In the genomic region with DNA sequence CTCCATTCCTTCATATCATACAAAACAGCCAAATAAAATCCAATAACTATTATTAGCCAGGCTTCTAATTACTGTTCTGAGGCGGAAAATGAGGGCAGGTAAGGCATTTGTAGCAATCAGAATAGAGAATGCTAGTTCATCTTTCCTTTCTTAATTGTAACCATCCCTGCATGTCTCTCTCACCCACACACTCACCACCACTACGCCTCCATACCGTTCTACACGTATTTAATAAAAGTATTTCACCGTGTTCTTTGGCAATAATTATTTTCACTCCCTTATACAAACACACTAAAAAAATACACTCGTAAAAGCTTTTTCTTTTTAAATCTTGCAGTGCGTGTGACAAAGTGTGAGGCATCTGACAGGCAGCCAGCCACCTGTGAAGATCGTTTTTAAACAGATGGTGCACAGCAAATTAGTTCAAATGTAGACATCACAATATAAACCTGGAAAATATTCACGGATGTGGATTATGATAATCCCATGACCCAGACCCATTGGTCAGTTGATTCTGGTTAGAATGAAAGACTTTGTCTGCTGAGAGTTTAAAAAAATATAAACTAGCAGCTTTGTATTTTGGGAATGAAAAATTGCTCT, we compare ENCODE assay signal across 17 cellular contexts.
DNase-seq lines count a peak whose midpoint lies in the region; ATAC-seq and TF ChIP-seq lines count a peak whose summit lies in the region.
"Had no signal": no experiment of that assay in that cellular context is flagged by ENCODE, and none has a peak within 500 bp of the region (broad histone marks: within the 10 kb centered on the region; RNA-seq: fewer than 3 reads in every experiment).

No MANE protein-coding gene starts in this region.

- H3K9me3 ChIP-seq in A673 (ENCODE audit: low read depth, low read length, poor library complexity, severe bottlenecking): no peaks in the 10 kb centered on the region

- no peaks in the 10 kb centered on the region for H3K36me3 ChIP-seq in A673 (ENCODE audit: insufficient read depth, low read length, poor library complexity, severe bottlenecking)
- H3K36me3 ChIP-seq: BLaER1 treated with 17β-estradiol and CSF1 and Interleukin-3, amounts not matched to agents 10 nM and 100 nM had no signal

- BruUV-seq in A673 (replicated peaks; lab: Mats Ljungman, UMichigan): no TSS peak

- no peak overlapping the region for H3K4me3 ChIP-seq in A673 (ENCODE audit: low read depth, low read length, poor library complexity, severe bottlenecking)
- H3K4me3 ChIP-seq: BLaER1 treated with 17β-estradiol and CSF1 and Interleukin-3, amounts not matched to agents 10 nM and 100 nM; GM12878; GM23338 had no signal

- H3K27ac Mint-ChIP-seq in brain: peak overlapping the region; percentile 26 to 92 (median 53)
- H3K27ac Mint-ChIP-seq: CD4-positive, CD25-positive, alpha-beta regulatory T cell; GM23338 had no signal

- intact Hi-C loops in head of caudate nucleus (cut with DNase I): no loop called here
- intact Hi-C loops in A673 (cut with micrococcal nuclease; ENCODE audit: unreplicated experiment): no loop called here

- H3K27me3 Mint-ChIP-seq in brain: no peaks in the 10 kb centered on the region
- H3K27me3 Mint-ChIP-seq: CD4-positive, CD25-positive, alpha-beta regulatory T cell had no signal

- H3K27ac ChIP-seq in A673 (ENCODE audit: low read depth, low read length, poor library complexity, severe bottlenecking): no peak overlapping the region
- H3K27ac ChIP-seq: 22Rv1; BLaER1 treated with 17β-estradiol and CSF1 and Interleukin-3, amounts not matched to agents 10 nM and 100 nM had no signal

- H3K36me3 Mint-ChIP-seq in brain: no peaks in the 10 kb centered on the region
- H3K36me3 Mint-ChIP-seq: CD4-positive, CD25-positive, alpha-beta regulatory T cell had no signal

- TF ChIP-seq CTCF in brain (conservative IDR thresholded peaks at IDR 0.05) (no peak), A673 (conservative IDR thresholded peaks at IDR 0.05; ENCODE audit: low read depth, low read length) (no peak), GM10248 (IDR thresholded peaks at IDR 0.05; ENCODE audit: control extremely low read depth, extremely low read depth, low read depth, missing control alignments) (no peak)

- H3K27me3 ChIP-seq in A673 (replicated peaks; ENCODE audit: insufficient read depth, low read depth, low read length, poor library complexity): no peaks in the 10 kb centered on the region
- H3K27me3 ChIP-seq: BLaER1 treated with 17β-estradiol and CSF1 and Interleukin-3, amounts not matched to agents 10 nM and 100 nM had no signal

- H3K4me1 Mint-ChIP-seq in brain: peaks cover 31% of the 10 kb centered on the region
- H3K4me1 Mint-ChIP-seq: CD4-positive, CD25-positive, alpha-beta regulatory T cell; GM23338 had no signal

- CTCF ChIA-PET in A673 (lab: Charles Lee) (no interaction called here), GM10248 (lab: Yijun Ruan, JAX) (interaction anchor here (1.0 kb wide), 1 partner anchor 34 kb away, joined by 3 read pairs; no protein-coding TSS in a partner anchor)

- DNase-seq in NCI-H2171 treated with DMSO at 0.1 percent for 48 hours (lab: John Stamatoyannopoulos, UW): peak; percentile 52
- DNase-seq in NCI-H2171 (lab: John Stamatoyannopoulos, UW): no peak
- DNase-seq in head of caudate nucleus: peak in 23 of 42 donors; percentile 2 to 70 (median 30)
- peak; percentile 36 for DNase-seq in superior temporal gyrus (ENCODE audit: extremely low spot score)
- DNase-seq in A673 (ENCODE audit: low spot score): no peak
- no peak for DNase-seq in GM10248 (ENCODE audit: extremely low spot score)
- DNase-seq: AML-193; CD4-positive, CD25-positive, alpha-beta regulatory T cell; DMS53; H7; IMR-90 had no signal

- H3K4me3 Mint-ChIP-seq in brain: peak overlapping the region in 2 of 5 experiments; percentile 29 to 34
- H3K4me3 Mint-ChIP-seq: CD4-positive, CD25-positive, alpha-beta regulatory T cell; GM23338 had no signal

- H3K9me3 Mint-ChIP-seq in brain: peaks cover 0 to under 1% (median 0%) of the 10 kb centered on the region in 5 experiments
- H3K9me3 Mint-ChIP-seq: GM23338 had no signal

- ATAC-seq in GM18907 (IDR thresholded peaks at IDR 0.05; ENCODE audit: unreplicated experiment): no peak
- ATAC-seq: GM12878, GM23338 had no signal

- POLR2A ChIA-PET in A673 (lab: Charles Lee; ENCODE audit: low non-redundant PET): no interaction called here
- POLR2A ChIA-PET in GM10248 (lab: Yijun Ruan, JAX): no interaction called here

- H3K4me1 ChIP-seq in A673 (ENCODE audit: insufficient read depth, low read length, poor library complexity, severe bottlenecking): no peaks in the 10 kb centered on the region

Comparison
In these comparisons a context has a peak if more than half of its experiments do, and no peak if none do; other contexts are left out.
1. DNase-seq: peak in NCI-H2171 treated with DMSO at 0.1 percent for 48 hours (single experiment), head of caudate nucleus (23 of 42) and superior temporal gyrus (single experiment); none in NCI-H2171 (single experiment), A673 (single experiment) and GM10248 (single experiment).